Comparison of ENCODE assay signal across 15 cellular contexts in the genomic region with DNA sequence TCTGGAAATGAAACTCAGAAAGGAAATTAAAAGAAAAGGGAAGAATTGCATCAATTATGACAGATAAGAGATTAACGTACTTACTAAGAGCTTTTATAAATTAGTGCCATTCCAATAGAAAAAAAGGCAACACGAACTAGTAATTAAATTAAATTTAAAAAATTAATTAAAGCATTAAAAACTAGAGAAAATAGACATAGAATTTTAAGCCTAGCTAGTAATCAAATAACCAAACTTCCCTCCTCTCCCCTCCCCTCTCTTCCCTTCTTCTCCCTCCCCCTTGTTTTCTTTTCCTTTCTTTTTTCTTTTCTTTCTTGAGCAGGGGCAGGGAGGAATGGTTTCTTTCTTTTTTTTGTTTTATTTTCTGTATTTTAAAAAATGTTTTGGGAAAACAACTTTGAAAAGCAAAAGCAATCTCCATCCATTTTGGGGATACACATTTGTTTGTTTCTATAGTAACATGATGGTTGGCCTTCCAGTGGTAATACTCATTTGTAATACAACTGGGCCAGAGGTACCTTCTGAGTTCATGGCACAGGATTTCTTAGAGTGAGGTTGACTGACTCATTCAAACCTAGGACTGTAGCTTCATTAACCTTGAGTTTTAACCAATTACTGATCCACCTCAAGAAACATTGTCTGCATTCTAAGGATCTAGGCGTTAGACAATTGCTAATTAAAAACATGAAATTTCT.
A peak's percentile ranks its signal among the peaks of the same experiment; 100 is the strongest.
DNase-seq lines count a peak whose midpoint lies in the region; ATAC-seq and TF ChIP-seq lines count a peak whose summit lies in the region.
"Had no signal": no experiment of that assay in that cellular context is flagged by ENCODE, and none has a peak within 500 bp of the region (broad histone marks: within the 10 kb centered on the region; RNA-seq: fewer than 3 reads in every experiment).

No MANE protein-coding gene starts in this region.

- no peaks in the 10 kb centered on the region for H3K9me3 ChIP-seq in lower lobe of right lung
- H3K9me3 ChIP-seq in A673 (ENCODE audit: low read depth, low read length, poor library complexity, severe bottlenecking) = no peaks in the 10 kb centered on the region
- H3K9me3 ChIP-seq: heart right ventricle, thoracic aorta had no signal

- H3K27ac ChIP-seq in lower lobe of right lung (no peak overlapping the region), A673 (ENCODE audit: low read depth, low read length, poor library complexity, severe bottlenecking) (no peak overlapping the region)
- H3K27ac ChIP-seq: thoracic aorta, VCaP had no signal

- H3K4me1 ChIP-seq in lower lobe of right lung = peaks cover 27% of the 10 kb centered on the region
- H3K4me1 ChIP-seq in A673 (ENCODE audit: insufficient read depth, low read length, poor library complexity, severe bottlenecking) = peaks cover 10% of the 10 kb centered on the region

- BruUV-seq in A673 (replicated peaks; lab: Mats Ljungman, UMichigan) = no TSS peak

- CTCF ChIA-PET in A673 (lab: Charles Lee) = no interaction called here

- H3K27me3 ChIP-seq in lower lobe of right lung (ENCODE audit: low read depth) = no peaks in the 10 kb centered on the region
- H3K27me3 ChIP-seq in A673 (replicated peaks; ENCODE audit: insufficient read depth, low read depth, low read length, poor library complexity) = no peaks in the 10 kb centered on the region
- H3K27me3 ChIP-seq: heart right ventricle had no signal

- TF ChIP-seq CTCF in astrocyte of the spinal cord (IDR thresholded peaks at IDR 0.05; ENCODE audit: low read depth, low read length) (no peak), lower lobe of right lung (IDR thresholded peaks at IDR 0.05) (no peak), A673 (conservative IDR thresholded peaks at IDR 0.05; ENCODE audit: low read depth, low read length) (no peak)

- no peaks in the 10 kb centered on the region for H3K36me3 ChIP-seq in lower lobe of right lung
- H3K36me3 ChIP-seq in A673 (ENCODE audit: insufficient read depth, low read length, poor library complexity, severe bottlenecking) = no peaks in the 10 kb centered on the region
- H3K36me3 ChIP-seq: heart right ventricle, thoracic aorta had no signal

- POLR2A ChIA-PET in A673 (lab: Charles Lee; ENCODE audit: low non-redundant PET) = no interaction called here

- intact Hi-C loops in lower lobe of right lung (cut with DNase I) (no loop called here), A673 (cut with micrococcal nuclease; ENCODE audit: unreplicated experiment) (no loop called here)

- in situ Hi-C loops in astrocyte of the spinal cord (cut with HindIII; ENCODE audit: low sequenced_read_pairs) = no loop called here

- peak; percentile 48 for DNase-seq in ELR (ENCODE audit: low read depth)
- peak; percentile 50 for DNase-seq in astrocyte of the spinal cord (ENCODE audit: low read depth, low spot score)
- no peak for DNase-seq in lower lobe of right lung
- no peak for DNase-seq in NCI-H1436 (lab: John Stamatoyannopoulos, UW)
- no peak for DNase-seq in A673 (ENCODE audit: low spot score)
- no peak for DNase-seq in DMS114 treated with DMSO at 0.1 percent for 48 hours (lab: John Stamatoyannopoulos, UW; ENCODE audit: unreplicated experiment)
- DNase-seq: activated CD8-positive, alpha-beta memory T cell treated with anti-CD3 and anti-CD28 coated beads, Interleukin-2, amount 50 U/mL, for 48 hours; heart right ventricle; NCI-H1092; Right ventricle myocardium superior; small intestine had no signal

- ATAC-seq in HG02981 (IDR thresholded peaks at IDR 0.05; ENCODE audit: unreplicated experiment) (peak; percentile 74), lower lobe of right lung (peak; percentile 34 to 52), GM18867 (IDR thresholded peaks at IDR 0.05; ENCODE audit: unreplicated experiment) (no peak)

- no peak overlapping the region for H3K4me3 ChIP-seq in astrocyte of the spinal cord (ENCODE audit: low read depth, low read length)
- H3K4me3 ChIP-seq in lower lobe of right lung = no peak overlapping the region
- no peak overlapping the region for H3K4me3 ChIP-seq in A673 (ENCODE audit: low read depth, low read length, poor library complexity, severe bottlenecking)
- H3K4me3 ChIP-seq: heart right ventricle, thoracic aorta had no signal

Comparison
In these comparisons a context has a peak if more than half of its experiments do, and no peak if none do; other contexts are left out.
1. DNase-seq: peak in ELR (single experiment) and astrocyte of the spinal cord (single experiment); none in lower lobe of right lung (single experiment), NCI-H1436 (single experiment), A673 (single experiment) and DMS114 treated with DMSO at 0.1 percent for 48 hours (single experiment).